In genomic region chr5:58849995-58850667, GRCh38 we compare ENCODE assay signal across 8 cellular contexts.
DNase-seq lines count a peak whose midpoint lies in the region; TF ChIP-seq lines count a peak whose summit lies in the region.

No MANE protein-coding gene starts in this region.

- H3K36me3 ChIP-seq in GM23248 (ENCODE audit: low read depth) = no peaks in the 10 kb centered on the region
- H3K36me3 ChIP-seq in brain microvascular endothelial cell (replicated peaks) = no peaks in the 10 kb centered on the region
- H3K36me3 ChIP-seq in thyroid gland = no peaks in the 10 kb centered on the region

- H3K4me1 ChIP-seq in GM23248 (ENCODE audit: insufficient read depth) (no peaks in the 10 kb centered on the region), thyroid gland (no peaks in the 10 kb centered on the region)

- intact Hi-C loops in thyroid gland (cut with DNase I) = loop anchor here (10.0 kb wide), 1 partner anchor 355 kb away; the partner anchor contains the start of gene GAPT
- intact Hi-C loops in activated CD4-positive, alpha-beta T cell treated with anti-CD3 and anti-CD28 coated beads, Interleukin-2, amount 10 ng/mL, durations not matched to agents 24 days and 14 days (cut with micrococcal nuclease) = loop anchor here (2.0 to 5.0 kb wide), 3 partner anchors 351 to 1551 kb away; no protein-coding TSS in a partner anchor

- no peak overlapping the region for H3K27ac Mint-ChIP-seq in activated CD4-positive, alpha-beta T cell treated with anti-CD3 and anti-CD28 coated beads, Interleukin-2, amount 10 ng/mL, durations not matched to agents 24 days and 14 days

- H4K20me1 ChIP-seq in GM23248 (ENCODE audit: insufficient read depth) = no peaks in the 10 kb centered on the region

- 1 to 9% methylated on average over 2 of the region's 2 CpGs for WGBS in GM23248 (ENCODE audit: low coverage in 1 of 2, low lambda C conversion rate in 2 of 2, missing lambda C conversion rate in 2 of 2), 2 experiments
- WGBS in thyroid gland, 2 donors = 10 to 17% methylated on average over 2 of the region's 2 CpGs

- no peaks in the 10 kb centered on the region for H3K9me3 Mint-ChIP-seq in activated CD4-positive, alpha-beta T cell treated with anti-CD3 and anti-CD28 coated beads, Interleukin-2, amount 10 ng/mL, durations not matched to agents 24 days and 14 days

- no peaks in the 10 kb centered on the region for H3K4me1 Mint-ChIP-seq in activated CD4-positive, alpha-beta T cell treated with anti-CD3 and anti-CD28 coated beads, Interleukin-2, amount 10 ng/mL, durations not matched to agents 24 days and 14 days

- peaks cover 11% of the 10 kb centered on the region for H3K27me3 Mint-ChIP-seq in activated CD4-positive, alpha-beta T cell treated with anti-CD3 and anti-CD28 coated beads, Interleukin-2, amount 10 ng/mL, durations not matched to agents 24 days and 14 days

- TF ChIP-seq CTCF in brain microvascular endothelial cell (IDR thresholded peaks at IDR 0.05; ENCODE audit: low read depth, low read length, missing control alignments) (peak; percentile 52), thyroid gland (IDR thresholded peaks at IDR 0.05) (peak in 4 of 6 experiments; percentile 23 to 40 (median 38))

- DNase-seq in DMS53 (lab: John Stamatoyannopoulos, UW) (peak; percentile 90), GM23248 (peak; percentile 56), NCI-H2227 treated with DMSO at 0.1 percent for 48 hours (lab: John Stamatoyannopoulos, UW) (peak; percentile 59), brain microvascular endothelial cell (peak; percentile 6), iris pigment epithelial cell (ENCODE audit: low read depth) (peak; percentile 45), thyroid gland (no peak), HK-2 (ENCODE audit: unreplicated experiment) (no peak)
- no peak for DNase-seq in activated CD4-positive, alpha-beta T cell treated with anti-CD3 and anti-CD28 coated beads, Interleukin-2, amount 10 ng/mL, durations not matched to agents 24 days and 14 days

- H3K9me2 ChIP-seq in GM23248 (ENCODE audit: insufficient read depth) = no peaks in the 10 kb centered on the region

- H3K4me3 ChIP-seq in GM23248 (no peak overlapping the region), brain microvascular endothelial cell (ENCODE audit: low read depth, low read length) (no peak overlapping the region), thyroid gland (replicated peaks in 1 of 3) (no peak overlapping the region)

- no peaks in the 10 kb centered on the region for H3K79me2 ChIP-seq in GM23248 (ENCODE audit: insufficient read depth)

- TF ChIP-seq POLR2A in thyroid gland (IDR thresholded peaks at IDR 0.05) = no peak

- no peak overlapping the region for H3K9ac ChIP-seq in GM23248

- no peak overlapping the region for H3K4me2 ChIP-seq in GM23248 (ENCODE audit: unreplicated experiment)

- H3K27ac ChIP-seq in GM23248 = no peak overlapping the region
- H3K27ac ChIP-seq in brain microvascular endothelial cell = no peak overlapping the region
- H3K27ac ChIP-seq in thyroid gland = no peak overlapping the region

- no peak overlapping the region for H2AFZ ChIP-seq in GM23248

- H3K4me3 Mint-ChIP-seq in activated CD4-positive, alpha-beta T cell treated with anti-CD3 and anti-CD28 coated beads, Interleukin-2, amount 10 ng/mL, durations not matched to agents 24 days and 14 days = no peak overlapping the region

- in situ Hi-C loops in GM23248 (cut with MboI) = loop anchor here (25.0 kb wide), 1 partner anchor 338 kb away; no protein-coding TSS in a partner anchor
- in situ Hi-C loops in brain microvascular endothelial cell (cut with HindIII; ENCODE audit: low pct_ligation_motif_present, low sequenced_read_pairs) = no loop called here

- no peaks in the 10 kb centered on the region for H3K9me3 ChIP-seq in GM23248 (ENCODE audit: low read depth)
- H3K9me3 ChIP-seq in thyroid gland = no peaks in the 10 kb centered on the region

- H3K27me3 ChIP-seq in GM23248 (replicated peaks; ENCODE audit: insufficient read depth) = peaks cover 38% of the 10 kb centered on the region
- H3K27me3 ChIP-seq in brain microvascular endothelial cell (replicated peaks) = peaks cover 6% of the 10 kb centered on the region
- no peaks in the 10 kb centered on the region for H3K27me3 ChIP-seq in thyroid gland

- no peaks in the 10 kb centered on the region for H3K36me3 Mint-ChIP-seq in activated CD4-positive, alpha-beta T cell treated with anti-CD3 and anti-CD28 coated beads, Interleukin-2, amount 10 ng/mL, durations not matched to agents 24 days and 14 days (ENCODE audit: low read depth)

- H3F3A ChIP-seq in GM23248 (ENCODE audit: insufficient read depth) = no peaks in the 10 kb centered on the region

Comparison
In these comparisons a context has a peak if more than half of its experiments do, and no peak if none do; other contexts are left out.
1. DNase-seq: peak in DMS53 (single experiment), GM23248 (single experiment), NCI-H2227 treated with DMSO at 0.1 percent for 48 hours (single experiment), brain microvascular endothelial cell (single experiment) and iris pigment epithelial cell (single experiment); none in thyroid gland (0 of 2), HK-2 (single experiment) and activated CD4-positive, alpha-beta T cell treated with anti-CD3 and anti-CD28 coated beads, Interleukin-2, amount 10 ng/mL, durations not matched to agents 24 days and 14 days (single experiment).